In the genomic region with DNA sequence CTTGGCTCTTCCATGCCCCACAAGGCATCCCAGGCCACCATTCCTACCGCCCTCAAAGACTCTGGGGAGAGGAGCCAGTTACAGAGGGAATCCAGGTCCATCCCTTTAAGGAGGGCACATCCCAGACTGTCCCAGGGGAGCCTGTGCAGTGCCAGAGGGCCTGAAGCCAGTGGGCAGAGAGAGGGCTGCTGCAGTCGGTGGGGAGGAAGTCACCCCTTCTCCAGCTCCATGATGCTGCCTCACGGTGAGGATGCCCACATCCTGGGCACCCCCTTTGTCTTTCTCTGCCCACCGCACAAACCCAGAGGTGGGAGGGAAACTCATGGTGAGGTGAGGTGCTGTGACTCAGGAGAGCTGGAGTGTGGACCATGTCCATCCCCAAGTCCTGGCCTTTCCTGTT, we compare ENCODE assay signal across 2 cellular contexts.
TF ChIP-seq lines count a peak whose summit lies in the region.

No MANE protein-coding gene starts in this region.

TF ChIP-seq in K562, 482 proteins besides CTCF, POLR2A, EP300 and RAD21 (continued from another document):
- TF ChIP-seq, protein P1, sequence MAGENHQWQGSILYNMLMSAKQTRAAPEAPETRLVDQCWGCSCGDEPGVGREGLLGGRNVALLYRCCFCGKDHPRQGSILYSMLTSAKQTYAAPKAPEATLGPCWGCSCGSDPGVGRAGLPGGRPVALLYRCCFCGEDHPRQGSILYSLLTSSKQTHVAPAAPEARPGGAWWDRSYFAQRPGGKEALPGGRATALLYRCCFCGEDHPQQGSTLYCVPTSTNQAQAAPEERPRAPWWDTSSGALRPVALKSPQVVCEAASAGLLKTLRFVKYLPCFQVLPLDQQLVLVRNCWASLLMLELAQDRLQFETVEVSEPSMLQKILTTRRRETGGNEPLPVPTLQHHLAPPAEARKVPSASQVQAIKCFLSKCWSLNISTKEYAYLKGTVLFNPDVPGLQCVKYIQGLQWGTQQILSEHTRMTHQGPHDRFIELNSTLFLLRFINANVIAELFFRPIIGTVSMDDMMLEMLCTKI (IDR thresholded peaks at IDR 0.05; ENCODE audit: partially characterized antibody), result no peak
- TF ChIP-seq ZNF717 (CRISPR knock-in tag; IDR thresholded peaks at IDR 0.05), result no peak
- no peak for TF ChIP-seq ZNF282 (CRISPR knock-in tag; IDR thresholded peaks at IDR 0.05)
- TF ChIP-seq, protein P2, sequence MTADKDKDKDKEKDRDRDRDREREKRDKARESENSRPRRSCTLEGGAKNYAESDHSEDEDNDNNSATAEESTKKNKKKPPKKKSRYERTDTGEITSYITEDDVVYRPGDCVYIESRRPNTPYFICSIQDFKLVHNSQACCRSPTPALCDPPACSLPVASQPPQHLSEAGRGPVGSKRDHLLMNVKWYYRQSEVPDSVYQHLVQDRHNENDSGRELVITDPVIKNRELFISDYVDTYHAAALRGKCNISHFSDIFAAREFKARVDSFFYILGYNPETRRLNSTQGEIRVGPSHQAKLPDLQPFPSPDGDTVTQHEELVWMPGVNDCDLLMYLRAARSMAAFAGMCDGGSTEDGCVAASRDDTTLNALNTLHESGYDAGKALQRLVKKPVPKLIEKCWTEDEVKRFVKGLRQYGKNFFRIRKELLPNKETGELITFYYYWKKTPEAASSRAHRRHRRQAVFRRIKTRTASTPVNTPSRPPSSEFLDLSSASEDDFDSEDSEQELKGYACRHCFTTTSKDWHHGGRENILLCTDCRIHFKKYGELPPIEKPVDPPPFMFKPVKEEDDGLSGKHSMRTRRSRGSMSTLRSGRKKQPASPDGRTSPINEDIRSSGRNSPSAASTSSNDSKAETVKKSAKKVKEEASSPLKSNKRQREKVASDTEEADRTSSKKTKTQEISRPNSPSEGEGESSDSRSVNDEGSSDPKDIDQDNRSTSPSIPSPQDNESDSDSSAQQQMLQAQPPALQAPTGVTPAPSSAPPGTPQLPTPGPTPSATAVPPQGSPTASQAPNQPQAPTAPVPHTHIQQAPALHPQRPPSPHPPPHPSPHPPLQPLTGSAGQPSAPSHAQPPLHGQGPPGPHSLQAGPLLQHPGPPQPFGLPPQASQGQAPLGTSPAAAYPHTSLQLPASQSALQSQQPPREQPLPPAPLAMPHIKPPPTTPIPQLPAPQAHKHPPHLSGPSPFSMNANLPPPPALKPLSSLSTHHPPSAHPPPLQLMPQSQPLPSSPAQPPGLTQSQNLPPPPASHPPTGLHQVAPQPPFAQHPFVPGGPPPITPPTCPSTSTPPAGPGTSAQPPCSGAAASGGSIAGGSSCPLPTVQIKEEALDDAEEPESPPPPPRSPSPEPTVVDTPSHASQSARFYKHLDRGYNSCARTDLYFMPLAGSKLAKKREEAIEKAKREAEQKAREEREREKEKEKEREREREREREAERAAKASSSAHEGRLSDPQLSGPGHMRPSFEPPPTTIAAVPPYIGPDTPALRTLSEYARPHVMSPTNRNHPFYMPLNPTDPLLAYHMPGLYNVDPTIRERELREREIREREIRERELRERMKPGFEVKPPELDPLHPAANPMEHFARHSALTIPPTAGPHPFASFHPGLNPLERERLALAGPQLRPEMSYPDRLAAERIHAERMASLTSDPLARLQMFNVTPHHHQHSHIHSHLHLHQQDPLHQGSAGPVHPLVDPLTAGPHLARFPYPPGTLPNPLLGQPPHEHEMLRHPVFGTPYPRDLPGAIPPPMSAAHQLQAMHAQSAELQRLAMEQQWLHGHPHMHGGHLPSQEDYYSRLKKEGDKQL (CRISPR knock-in tag; IDR thresholded peaks at IDR 0.05; ENCODE audit: borderline replicate concordance), result no peak

TF ChIP-seq in WTC11, 78 proteins besides CTCF, POLR2A, EP300 and RAD21 (continued from another document):
- TF ChIP-seq, protein P3, sequence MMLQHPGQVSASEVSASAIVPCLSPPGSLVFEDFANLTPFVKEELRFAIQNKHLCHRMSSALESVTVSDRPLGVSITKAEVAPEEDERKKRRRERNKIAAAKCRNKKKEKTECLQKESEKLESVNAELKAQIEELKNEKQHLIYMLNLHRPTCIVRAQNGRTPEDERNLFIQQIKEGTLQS (CRISPR knock-in tag; conservative IDR thresholded peaks at IDR 0.05), result no peak
- TF ChIP-seq, protein P4, sequence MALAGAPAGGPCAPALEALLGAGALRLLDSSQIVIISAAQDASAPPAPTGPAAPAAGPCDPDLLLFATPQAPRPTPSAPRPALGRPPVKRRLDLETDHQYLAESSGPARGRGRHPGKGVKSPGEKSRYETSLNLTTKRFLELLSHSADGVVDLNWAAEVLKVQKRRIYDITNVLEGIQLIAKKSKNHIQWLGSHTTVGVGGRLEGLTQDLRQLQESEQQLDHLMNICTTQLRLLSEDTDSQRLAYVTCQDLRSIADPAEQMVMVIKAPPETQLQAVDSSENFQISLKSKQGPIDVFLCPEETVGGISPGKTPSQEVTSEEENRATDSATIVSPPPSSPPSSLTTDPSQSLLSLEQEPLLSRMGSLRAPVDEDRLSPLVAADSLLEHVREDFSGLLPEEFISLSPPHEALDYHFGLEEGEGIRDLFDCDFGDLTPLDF (CRISPR knock-in tag; IDR thresholded peaks at IDR 0.05), result no peak
- no peak for TF ChIP-seq TEAD4 (CRISPR knock-in tag; IDR thresholded peaks at IDR 0.05)
- TF ChIP-seq, protein P5, sequence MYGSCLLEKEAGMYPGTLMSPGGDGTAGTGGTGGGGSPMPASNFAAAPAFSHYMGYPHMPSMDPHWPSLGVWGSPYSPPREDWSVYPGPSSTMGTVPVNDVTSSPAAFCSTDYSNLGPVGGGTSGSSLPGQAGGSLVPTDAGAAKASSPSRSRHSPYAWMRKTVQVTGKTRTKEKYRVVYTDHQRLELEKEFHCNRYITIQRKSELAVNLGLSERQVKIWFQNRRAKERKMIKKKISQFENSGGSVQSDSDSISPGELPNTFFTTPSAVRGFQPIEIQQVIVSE (CRISPR knock-in tag; IDR thresholded peaks at IDR 0.05; ENCODE audit: borderline replicate concordance), result no peak
- no peak for TF ChIP-seq TP53 (CRISPR knock-in tag; IDR thresholded peaks at IDR 0.05)
- TF ChIP-seq ZNF396 (CRISPR knock-in tag; IDR thresholded peaks at IDR 0.05; ENCODE audit: borderline replicate concordance), result no peak
- TF ChIP-seq GRHL2 (CRISPR knock-in tag; IDR thresholded peaks at IDR 0.05; ENCODE audit: insufficient replicate concordance, severe bottlenecking), result no peak
- TF ChIP-seq, protein P6, sequence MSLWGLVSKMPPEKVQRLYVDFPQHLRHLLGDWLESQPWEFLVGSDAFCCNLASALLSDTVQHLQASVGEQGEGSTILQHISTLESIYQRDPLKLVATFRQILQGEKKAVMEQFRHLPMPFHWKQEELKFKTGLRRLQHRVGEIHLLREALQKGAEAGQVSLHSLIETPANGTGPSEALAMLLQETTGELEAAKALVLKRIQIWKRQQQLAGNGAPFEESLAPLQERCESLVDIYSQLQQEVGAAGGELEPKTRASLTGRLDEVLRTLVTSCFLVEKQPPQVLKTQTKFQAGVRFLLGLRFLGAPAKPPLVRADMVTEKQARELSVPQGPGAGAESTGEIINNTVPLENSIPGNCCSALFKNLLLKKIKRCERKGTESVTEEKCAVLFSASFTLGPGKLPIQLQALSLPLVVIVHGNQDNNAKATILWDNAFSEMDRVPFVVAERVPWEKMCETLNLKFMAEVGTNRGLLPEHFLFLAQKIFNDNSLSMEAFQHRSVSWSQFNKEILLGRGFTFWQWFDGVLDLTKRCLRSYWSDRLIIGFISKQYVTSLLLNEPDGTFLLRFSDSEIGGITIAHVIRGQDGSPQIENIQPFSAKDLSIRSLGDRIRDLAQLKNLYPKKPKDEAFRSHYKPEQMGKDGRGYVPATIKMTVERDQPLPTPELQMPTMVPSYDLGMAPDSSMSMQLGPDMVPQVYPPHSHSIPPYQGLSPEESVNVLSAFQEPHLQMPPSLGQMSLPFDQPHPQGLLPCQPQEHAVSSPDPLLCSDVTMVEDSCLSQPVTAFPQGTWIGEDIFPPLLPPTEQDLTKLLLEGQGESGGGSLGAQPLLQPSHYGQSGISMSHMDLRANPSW (CRISPR knock-in tag; conservative IDR thresholded peaks at IDR 0.05; ENCODE audit: low read depth), result no peak
- TF ChIP-seq NR1H2 (CRISPR knock-in tag; IDR thresholded peaks at IDR 0.05), result no peak
TF ChIP-seq in WTC11: peak in this region for 0.
